ENCODE assay signal across 24 cellular contexts in the genomic region with DNA sequence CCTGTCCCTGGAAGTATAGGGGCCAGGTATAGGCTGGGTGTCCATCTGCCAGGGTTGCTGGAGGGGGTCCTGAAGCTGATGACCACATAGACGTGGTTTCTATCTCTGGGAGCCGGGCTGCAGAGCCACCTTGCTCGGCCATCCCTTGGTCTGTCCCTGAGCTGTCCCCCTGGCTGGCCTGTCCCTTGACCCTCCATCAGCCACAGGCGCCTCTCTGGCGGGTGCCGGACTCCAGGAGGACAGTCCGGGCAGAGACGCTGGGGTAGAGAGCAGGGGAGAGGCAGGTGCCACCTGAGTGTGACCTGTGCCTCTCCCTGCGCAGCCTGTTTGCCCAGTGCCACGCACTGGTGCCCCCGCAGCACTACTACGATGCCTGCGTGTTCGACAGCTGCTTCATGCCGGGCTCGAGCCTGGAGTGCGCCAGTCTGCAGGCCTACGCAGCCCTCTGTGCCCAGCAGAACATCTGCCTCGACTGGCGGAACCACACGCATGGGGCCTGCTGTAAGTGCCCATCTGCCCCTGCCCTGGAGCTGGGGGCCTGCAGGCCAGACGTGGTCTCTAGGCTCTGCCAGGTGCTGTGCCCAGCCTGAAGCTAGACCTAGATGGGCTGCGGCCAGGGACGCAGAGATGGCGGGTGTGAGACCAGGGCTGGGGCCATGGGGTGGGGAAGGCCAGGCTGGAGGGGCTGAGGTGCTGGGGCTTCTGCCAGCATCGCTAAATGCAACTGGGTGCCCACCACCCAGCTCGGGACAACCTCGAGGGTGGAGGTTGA. TPM values are rescaled to one million over a fixed set of nuclear protein-coding genes. Genes with fewer than 3 reads are reported as not detected.
"Had no signal": no experiment of that assay in that cellular context is flagged by ENCODE, and none has a peak within 500 bp of the region (broad histone marks: within the 10 kb centered on the region; RNA-seq: fewer than 3 reads in every experiment).

No MANE protein-coding gene starts in this region.

- H3K27me3 Mint-ChIP-seq: stimulated activated naive CD8-positive, alpha-beta T cell treated with anti-CD3 and anti-CD28 coated beads, Interleukin-15, amount 100 ng/mL, for 72 hours had no signal

- H3K4me1 ChIP-seq: parathyroid adenoma, psoas muscle, testis, tibial nerve, upper lobe of right lung, vagina had no signal

- H3K4me3 Mint-ChIP-seq: nephron; stimulated activated naive B cell treated with anti-CD40 and anti-IgM and Interleukin-4, amounts not matched to agents 10 μg/mL and 1 μg/mL and 100 μg/mL, for 72 hours; stimulated activated naive CD8-positive, alpha-beta T cell treated with anti-CD3 and anti-CD28 coated beads, Interleukin-15, amount 100 ng/mL, for 72 hours had no signal

- H3K9me3 ChIP-seq: psoas muscle, testis, tibial nerve, upper lobe of right lung, vagina had no signal

- H3K4me3 ChIP-seq: dorsolateral prefrontal cortex, hepatocyte, psoas muscle, testis, tibial nerve, upper lobe of right lung, vagina had no signal

- H3K36me3 ChIP-seq: tibial nerve, upper lobe of right lung, vagina had no signal

- H3K27ac Mint-ChIP-seq: nephron; stimulated activated naive B cell treated with anti-CD40 and anti-IgM and Interleukin-4, amounts not matched to agents 10 μg/mL and 1 μg/mL and 100 μg/mL, for 72 hours had no signal

- DNase-seq: cortex of kidney; dorsolateral prefrontal cortex; effector CD8-positive, alpha-beta T cell; foreskin melanocyte; head of caudate nucleus; retina; stimulated activated CD4-positive, alpha-beta T cell treated with anti-CD3 and anti-CD28 coated beads, Interleukin-2, amount 100 ng/mL, for 24 hours; stimulated activated CD4-positive, alpha-beta T cell treated with anti-CD3 and anti-CD28 coated beads, Interleukin-4, amount 100 ng/mL, for 4 hours; stimulated activated naive B cell treated with anti-CD40 and anti-IgM and Interleukin-4, amounts not matched to agents 10 μg/mL and 1 μg/mL and 100 μg/mL, for 72 hours; stimulated activated naive CD8-positive, alpha-beta T cell treated with anti-CD3 and anti-CD28 coated beads, Interleukin-15, amount 100 ng/mL, for 72 hours; testis had no signal

- H3K9me3 Mint-ChIP-seq: nephron had no signal

- ATAC-seq: psoas muscle; sciatic nerve; stimulated activated naive B cell treated with anti-CD40 and anti-IgM and Interleukin-4, amounts not matched to agents 10 μg/mL and 1 μg/mL and 100 μg/mL, for 72 hours; stimulated activated naive CD8-positive, alpha-beta T cell treated with anti-CD3 and anti-CD28 coated beads, Interleukin-15, amount 100 ng/mL, for 72 hours; upper lobe of right lung had no signal

- H3K4me1 Mint-ChIP-seq: nephron; stimulated activated naive B cell treated with anti-CD40 and anti-IgM and Interleukin-4, amounts not matched to agents 10 μg/mL and 1 μg/mL and 100 μg/mL, for 72 hours; stimulated activated naive CD8-positive, alpha-beta T cell treated with anti-CD3 and anti-CD28 coated beads, Interleukin-15, amount 100 ng/mL, for 72 hours had no signal

RNA-seq across cellular contexts. Expression of a gene that starts 29.9 kb away (rescaled TPM):
- total RNA-seq: kidney epithelial cell, myocyte, omental fat pad, sciatic nerve, skeletal muscle tissue, tibial nerve, upper lobe of right lung, vagina had no signal

RNA-seq across cellular contexts. Expression of a gene that starts 53.2 kb away (rescaled TPM):
- total RNA-seq: kidney epithelial cell, myocyte, omental fat pad, subcutaneous adipose tissue, tibial nerve, upper lobe of right lung, vagina had no signal
